12 cellular contexts compared by ENCODE assay signal in the genomic region with DNA sequence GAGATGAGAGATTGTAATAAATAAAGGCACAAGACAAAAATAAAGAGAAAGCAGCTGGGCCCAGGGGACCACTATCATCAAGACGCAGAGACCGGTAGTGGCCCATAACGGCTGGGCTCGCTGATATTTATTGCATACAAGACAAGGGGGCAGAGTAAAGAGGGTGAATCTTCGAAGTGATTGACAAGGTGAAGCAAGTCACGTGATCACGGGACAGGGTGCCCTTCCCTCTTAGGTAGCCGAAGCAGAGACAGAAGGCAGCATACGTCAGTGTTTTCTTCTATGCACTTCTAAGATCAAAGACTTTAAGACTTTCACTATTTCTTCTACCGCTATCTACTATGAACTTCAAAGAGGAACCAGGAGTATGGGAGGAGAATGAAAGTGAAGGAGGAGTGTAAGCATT. TPM values are rescaled to one million over a fixed set of nuclear protein-coding genes. Genes with fewer than 3 reads are reported as not detected.
DNase-seq lines count a peak whose midpoint lies in the region; ATAC-seq, FAIRE-seq and TF ChIP-seq lines count a peak whose summit lies in the region.
"Had no signal": no experiment of that assay in that cellular context is flagged by ENCODE, and none has a peak within 500 bp of the region (broad histone marks: within the 10 kb centered on the region; RNA-seq: fewer than 3 reads in every experiment).

No MANE protein-coding gene starts in this region.

- BruUV-seq in K562 (replicated peaks; lab: Mats Ljungman, UMichigan) = no TSS peak
- no TSS peak for BruUV-seq in Caco-2 (replicated peaks; lab: Mats Ljungman, UMichigan)

- no peak overlapping the region for H3K27ac ChIP-seq in K562 (ENCODE audit: extremely low read depth, low read depth, low read length)
- H3K27ac ChIP-seq: ascending aorta had no signal

- H3K4me2 ChIP-seq in K562 (ENCODE audit: insufficient read depth, low read length) = no peak overlapping the region

- no peak for TF ChIP-seq EP300 in K562 (IDR thresholded peaks at IDR 0.05; ENCODE audit: low read length)

- no peak overlapping the region for H3K9ac ChIP-seq in K562 (ENCODE audit: insufficient read depth in 1 of 2, low read depth in 2 of 2, low read length in 2 of 2)

- CTCF ChIA-PET in K562 (lab: Yijun Ruan, JAX; ENCODE audit: low intra/inter-chr PET ratio) (no interaction called here), HEK293T (lab: Yijun Ruan, JAX) (interaction anchor here (0.6 kb wide), 1 partner anchor 65 kb away, joined by 3 read pairs; no protein-coding TSS in a partner anchor), Caco-2 (lab: Charles Lee) (interaction anchor here (0.5 kb wide), 1 partner anchor 502 kb away, joined by 3 read pairs; no protein-coding TSS in a partner anchor)

- H3K27me3 ChIP-seq in K562 (ENCODE audit: control insufficient read depth in 2 of 2, insufficient read depth in 2 of 2, low read length in 2 of 2) = no peaks in the 10 kb centered on the region
- H3K27me3 ChIP-seq in Caco-2 (replicated peaks; ENCODE audit: control insufficient read depth, insufficient read depth, low read length) = no peaks in the 10 kb centered on the region

- H3K9me3 Mint-ChIP-seq in Caco-2 (ENCODE audit: unreplicated experiment) = no peaks in the 10 kb centered on the region

- TF ChIP-seq CTCF in K562 (IDR thresholded peaks at IDR 0.05 in 2 of 3, conservative IDR thresholded peaks at IDR 0.05 in 1 of 3; ENCODE audit: insufficient read depth in 2 of 3, low read depth in 1 of 3, low read length in 3 of 3) = no peak
- no peak for TF ChIP-seq CTCF in Caco-2 (IDR thresholded peaks at IDR 0.05; ENCODE audit: insufficient read depth in 1 of 2, low read depth in 1 of 2, low read length in 1 of 2, severe bottlenecking in 1 of 2, unreplicated experiment in 1 of 2)

- H3K36me3 Mint-ChIP-seq in Caco-2 (ENCODE audit: insufficient read depth, unreplicated experiment) = peaks cover 39% of the 10 kb centered on the region

- H3K4me1 ChIP-seq in K562 (replicated peaks in 1 of 2; ENCODE audit: control insufficient read depth in 2 of 2, insufficient read depth in 2 of 2, low read length in 2 of 2) = peaks cover 0 to 40% of the 10 kb centered on the region in 2 experiments; a peak in 3 of 5 replicates
- peaks cover 10% of the 10 kb centered on the region; the same call in 1 of the 2 replicates for H3K4me1 ChIP-seq in Caco-2

- peaks cover 23% of the 10 kb centered on the region for H3K4me1 Mint-ChIP-seq in Caco-2 (ENCODE audit: low read depth, unreplicated experiment)

- H3K36me3 ChIP-seq in K562 (ENCODE audit: control insufficient read depth, insufficient read depth, low read length) (peaks cover 34% of the 10 kb centered on the region; the same call in 2 of the 3 replicates), Caco-2 (ENCODE audit: control insufficient read depth, insufficient read depth, low read length) (peaks cover 3% of the 10 kb centered on the region)

- in situ Hi-C loops in K562 (cut with MboI) = no loop called here

- 0 out of 2 replicates have a peak, but pooled peaks cover 5% of the 10 kb centered on the region for H4K20me1 ChIP-seq in K562 (replicated peaks; ENCODE audit: control insufficient read depth, insufficient read depth, low read length)

- H2AFZ ChIP-seq in K562 (ENCODE audit: low read depth, low read length) = no peak overlapping the region

- H3K27ac Mint-ChIP-seq in Caco-2 (ENCODE audit: unreplicated experiment) = no peak overlapping the region

- no peak for TF ChIP-seq RAD21 in K562 (CRISPR knock-in tag; conservative IDR thresholded peaks at IDR 0.05 in 1 of 2, IDR thresholded peaks at IDR 0.05 in 1 of 2)

- no peak overlapping the region for H3K4me3 ChIP-seq in K562
- no peak overlapping the region for H3K4me3 ChIP-seq in Caco-2 (ENCODE audit: low read depth, low read length)
- H3K4me3 ChIP-seq: ascending aorta had no signal

- intact Hi-C loops in K562 (cut with micrococcal nuclease) = no loop called here
- intact Hi-C loops in Caco-2 (cut with micrococcal nuclease; ENCODE audit: unreplicated experiment) = no loop called here

- ATAC-seq in K562 = no peak

- no peaks in the 10 kb centered on the region for H3K27me3 Mint-ChIP-seq in Caco-2 (ENCODE audit: insufficient read depth, unreplicated experiment)

- peak; percentile 65 for DNase-seq in activated T-cell treated with anti-CD3 and anti-CD28 coated beads, Interleukin-2, amount 50 U/mL, for 1 hour
- DNase-seq in activated T-cell treated with anti-CD3 and anti-CD28 coated beads for 4 hours (no peak), T-helper 2 cell (peak in 3 of 5 experiments; percentile 28 to 65 (median 38)), K562 (ENCODE audit: extremely low read depth in 1 of 4, low spot score in 3 of 4) (no peak), HEK293T (ENCODE audit: extremely low spot score) (no peak), Caco-2 (no peak), NCI-H345 treated with DMSO at 0.1 percent for 48 hours (lab: John Stamatoyannopoulos, UW; ENCODE audit: unreplicated experiment) (no peak)
- peak; percentile 35 for DNase-seq in stimulated activated CD8-positive, alpha-beta memory T cell treated with anti-CD3 and anti-CD28 coated beads, Interleukin-12 subunit alpha, Interleukin-12 subunit beta, amount 100 ng/mL, for 1 hour (ENCODE audit: low read depth)

- 55% methylated on average over 10 of the region's 10 CpGs for WGBS in K562 (ENCODE audit: insufficient coverage, low coverage, missing lambda C conversion rate)

- FAIRE-seq in K562 (lab: Jason Lieb, UNC) = peak; percentile 49
- FAIRE-seq: TTC549 had no signal

- H3K9me3 ChIP-seq in K562 (replicated peaks; ENCODE audit: control insufficient read depth, insufficient read depth, low read depth, low read length) = no peaks in the 10 kb centered on the region
- H3K9me3 ChIP-seq in Caco-2 = no peaks in the 10 kb centered on the region
- H3K9me3 ChIP-seq: ascending aorta had no signal

- H3K4me3 Mint-ChIP-seq in Caco-2 (ENCODE audit: unreplicated experiment) = no peak overlapping the region

- H3K9me1 ChIP-seq in K562 (ENCODE audit: control insufficient read depth, insufficient read depth, low read length) = no peaks in the 10 kb centered on the region

- 0 out of 2 replicates have a peak, but pooled peaks have one; percentile 9 for TF ChIP-seq POLR2A in K562 (conservative IDR thresholded peaks at IDR 0.05)

- peaks cover 12% of the 10 kb centered on the region for H3K79me2 ChIP-seq in K562 (ENCODE audit: control insufficient read depth, insufficient read depth, low read length)

- POLR2A ChIA-PET in K562 (lab: Yijun Ruan, JAX) (interaction anchor here (0.5 to 4.3 kb wide), 4 partner anchors 10 to 278 kb away, joined by 3 to 27 read pairs (median 6); partner anchors contain the start of gene MYADM), HEK293T (lab: Yijun Ruan, JAX) (interaction anchor here (0.6 to 1.3 kb wide), 2 partner anchors 10 to 103 kb away, joined by 3 to 4 read pairs; partner anchors contain the start of gene MYADM), Caco-2 (lab: Charles Lee) (no interaction called here)

RNA-seq across cellular contexts. Expression of gene PRKCG, which starts 4.6 kb away (rescaled TPM):
- total RNA-seq in K562 (2011; cell fraction: chromatin; rRNA removed; ENCODE audit: low replicate concordance) = 0.12 and 0.32 TPM in 2 replicates
- total RNA-seq in K562 (2011; cell fraction: nucleolus; rRNA removed) = not detected in 2 replicates
- 0.23 TPM in 1 of 2 replicates, not detected in the other for total RNA-seq in K562 (2011; cell fraction: nucleoplasm; rRNA removed)
- not detected in 2 replicates for total RNA-seq in K562 (2014; rRNA removed)
- total RNA-seq in K562 (2014; rRNA removed; fragmentation: Illumina TruSeq; extraction: Trizol) = not detected in 2 replicates
- not detected in 2 replicates for total RNA-seq in K562 (2015; rRNA removed; fragmentation: Illumina TruSeq; extraction: Trizol)
- 0.09 TPM in 1 of 2 replicates, not detected in the other for total RNA-seq in K562 (2021)
- 0.04 TPM in 1 of 2 replicates, not detected in the other for polyA plus RNA-seq in K562 (2011; rRNA removed)
- not detected in 2 replicates for polyA plus RNA-seq in K562 (2011; cell fraction: cytosol; rRNA removed)
- polyA plus RNA-seq in K562 (2011; cell fraction: nucleus; rRNA removed) = 0.06 and 0.20 TPM in 2 replicates
- 0.08 TPM in 2 replicates for polyA plus RNA-seq in K562 (2012)
- not detected in 2 replicates for polyA plus RNA-seq in K562 (2014; fragmentation: Illumina TruSeq; extraction: Trizol)
- not detected for polyA plus RNA-seq in K562 (2014; fragmentation: Nextera tagmentation; extraction: Ambion mirVana)
- polyA plus RNA-seq in K562 (2014; rRNA removed) = not detected in 2 replicates
- not detected in 2 replicates for polyA minus RNA-seq in K562 (2011; rRNA and poly(A)+ RNA removed)
- not detected in 2 replicates for polyA minus RNA-seq in K562 (2011; cell fraction: cytosol; rRNA and poly(A)+ RNA removed)
- polyA minus RNA-seq in K562 (2011; cell fraction: nucleus; rRNA and poly(A)+ RNA removed) = 0.13 TPM in 1 of 2 replicates, not detected in the other
- 1.7 and 2.6 TPM in 2 replicates for total RNA-seq in Caco-2 (2022)
- total RNA-seq: ascending aorta, subcutaneous adipose tissue had no signal

RNA-seq across cellular contexts. Expression of gene MYADM, which starts 9.7 kb away (rescaled TPM):
- total RNA-seq in K562 (2011; cell fraction: chromatin; rRNA removed; ENCODE audit: low replicate concordance) = 19.5 and 22.5 TPM in 2 replicates
- 18.0 and 24.3 TPM in 2 replicates for total RNA-seq in K562 (2011; cell fraction: nucleolus; rRNA removed)
- total RNA-seq in K562 (2011; cell fraction: nucleoplasm; rRNA removed) = 33.9 and 53.6 TPM in 2 replicates
- total RNA-seq in K562 (2014; rRNA removed) = 4.5 and 14.4 TPM in 2 replicates
- total RNA-seq in K562 (2014; rRNA removed; fragmentation: Illumina TruSeq; extraction: Trizol) = 6.7 and 7.1 TPM in 2 replicates
- total RNA-seq in K562 (2015; rRNA removed; fragmentation: Illumina TruSeq; extraction: Trizol) = 14.4 and 16.0 TPM in 2 replicates
- total RNA-seq in K562 (2021) = 65.5 and 70.3 TPM in 2 replicates
- polyA plus RNA-seq in K562 (2011; rRNA removed) = 5.6 and 17.2 TPM in 2 replicates
- polyA plus RNA-seq in K562 (2011; cell fraction: cytosol; rRNA removed) = 20.7 and 50.3 TPM in 2 replicates
- polyA plus RNA-seq in K562 (2011; cell fraction: nucleus; rRNA removed) = 12.1 and 19.9 TPM in 2 replicates
- polyA plus RNA-seq in K562 (2012) = 35.3 and 47.6 TPM in 2 replicates
- polyA plus RNA-seq in K562 (2014; fragmentation: Illumina TruSeq; extraction: Trizol) = 26.1 and 44.1 TPM in 2 replicates
- polyA plus RNA-seq in K562 (2014; fragmentation: Nextera tagmentation; extraction: Ambion mirVana) = 10 to 100 TPM; 10.4 to 24.8 TPM
- 18.5 and 19.5 TPM in 2 replicates for polyA plus RNA-seq in K562 (2014; rRNA removed)
- polyA minus RNA-seq in K562 (2011; rRNA and poly(A)+ RNA removed) = 5.0 and 5.5 TPM in 2 replicates
- 24.6 and 31.3 TPM in 2 replicates for polyA minus RNA-seq in K562 (2011; cell fraction: cytosol; rRNA and poly(A)+ RNA removed)
- 3.1 and 4.2 TPM in 2 replicates for polyA minus RNA-seq in K562 (2011; cell fraction: nucleus; rRNA and poly(A)+ RNA removed)
- total RNA-seq in Caco-2 (2022) = 115 and 132 TPM in 2 replicates

RNA-seq across cellular contexts. Expression of gene CACNG7, which starts 31.7 kb away (rescaled TPM):
- not detected in 2 replicates for total RNA-seq in K562 (2011; cell fraction: chromatin; rRNA removed; ENCODE audit: low replicate concordance)
- not detected in 2 replicates for total RNA-seq in K562 (2011; cell fraction: nucleolus; rRNA removed)
- not detected in 2 replicates for total RNA-seq in K562 (2011; cell fraction: nucleoplasm; rRNA removed)
- not detected in 2 replicates for total RNA-seq in K562 (2014; rRNA removed)
- not detected in 2 replicates for total RNA-seq in K562 (2014; rRNA removed; fragmentation: Illumina TruSeq; extraction: Trizol)
- not detected in 2 replicates for total RNA-seq in K562 (2015; rRNA removed; fragmentation: Illumina TruSeq; extraction: Trizol)
- not detected in 2 replicates for total RNA-seq in K562 (2021)
- not detected in 2 replicates for polyA plus RNA-seq in K562 (2011; rRNA removed)
- polyA plus RNA-seq in K562 (2011; cell fraction: cytosol; rRNA removed) = not detected in 2 replicates
- not detected in 2 replicates for polyA plus RNA-seq in K562 (2011; cell fraction: nucleus; rRNA removed)
- polyA plus RNA-seq in K562 (2012) = not detected in 2 replicates
- not detected in 2 replicates for polyA plus RNA-seq in K562 (2014; fragmentation: Illumina TruSeq; extraction: Trizol)
- not detected for polyA plus RNA-seq in K562 (2014; fragmentation: Nextera tagmentation; extraction: Ambion mirVana)
- not detected in 2 replicates for polyA plus RNA-seq in K562 (2014; rRNA removed)
- polyA minus RNA-seq in K562 (2011; rRNA and poly(A)+ RNA removed) = not detected in 2 replicates
- not detected in 2 replicates for polyA minus RNA-seq in K562 (2011; cell fraction: cytosol; rRNA and poly(A)+ RNA removed)
- not detected in 2 replicates for polyA minus RNA-seq in K562 (2011; cell fraction: nucleus; rRNA and poly(A)+ RNA removed)
- total RNA-seq in Caco-2 (2022) = not detected in 2 replicates
- total RNA-seq: ascending aorta, subcutaneous adipose tissue had no signal

RNA-seq across cellular contexts. Expression of gene NLRP12, which starts 53.2 kb away (rescaled TPM):
- total RNA-seq in K562 (2011; cell fraction: chromatin; rRNA removed; ENCODE audit: low replicate concordance) = not detected in 2 replicates
- not detected in 2 replicates for total RNA-seq in K562 (2011; cell fraction: nucleolus; rRNA removed)
- not detected in 2 replicates for total RNA-seq in K562 (2011; cell fraction: nucleoplasm; rRNA removed)
- not detected in 2 replicates for total RNA-seq in K562 (2014; rRNA removed)
- not detected in 2 replicates for total RNA-seq in K562 (2014; rRNA removed; fragmentation: Illumina TruSeq; extraction: Trizol)
- not detected in 2 replicates for total RNA-seq in K562 (2015; rRNA removed; fragmentation: Illumina TruSeq; extraction: Trizol)
- 0.04 TPM in 1 of 2 replicates, not detected in the other for total RNA-seq in K562 (2021)
- polyA plus RNA-seq in K562 (2011; rRNA removed) = not detected in 2 replicates
- not detected in 2 replicates for polyA plus RNA-seq in K562 (2011; cell fraction: cytosol; rRNA removed)
- 0.03 TPM in 1 of 2 replicates, not detected in the other for polyA plus RNA-seq in K562 (2011; cell fraction: nucleus; rRNA removed)
- polyA plus RNA-seq in K562 (2012) = 0.03 and 0.28 TPM in 2 replicates
- not detected in 2 replicates for polyA plus RNA-seq in K562 (2014; fragmentation: Illumina TruSeq; extraction: Trizol)
- polyA plus RNA-seq in K562 (2014; fragmentation: Nextera tagmentation; extraction: Ambion mirVana) = not detected
- polyA plus RNA-seq in K562 (2014; rRNA removed) = 0.03 TPM in 1 of 2 replicates, not detected in the other
- not detected in 2 replicates for polyA minus RNA-seq in K562 (2011; rRNA and poly(A)+ RNA removed)
- not detected in 2 replicates for polyA minus RNA-seq in K562 (2011; cell fraction: cytosol; rRNA and poly(A)+ RNA removed)
- polyA minus RNA-seq in K562 (2011; cell fraction: nucleus; rRNA and poly(A)+ RNA removed) = not detected in 2 replicates
- total RNA-seq in Caco-2 (2022) = not detected in 2 replicates
- total RNA-seq: ascending aorta had no signal
- polyA plus RNA-seq: neural cell had no signal

Comparison
In these comparisons a context has a peak if more than half of its experiments do, and no peak if none do; other contexts are left out.
1. DNase-seq: peak in activated T-cell treated with anti-CD3 and anti-CD28 coated beads, Interleukin-2, amount 50 U/mL, for 1 hour (single experiment), T-helper 2 cell (3 of 5) and stimulated activated CD8-positive, alpha-beta memory T cell treated with anti-CD3 and anti-CD28 coated beads, Interleukin-12 subunit alpha, Interleukin-12 subunit beta, amount 100 ng/mL, for 1 hour (single experiment); none in activated T-cell treated with anti-CD3 and anti-CD28 coated beads for 4 hours (single experiment), K562 (0 of 4), HEK293T (single experiment), Caco-2 (0 of 2) and NCI-H345 treated with DMSO at 0.1 percent for 48 hours (single experiment).